ENCODE assay signal across 1 cellular context in genomic region chr17:77300016-77300686, GRCh38.
TF ChIP-seq lines count a peak whose summit lies in the region.

No MANE protein-coding gene starts in this region.

TF ChIP-seq in HepG2, 621 proteins besides CTCF, POLR2A, EP300 and RAD21 (continued from another document and continues in another):
- TF ChIP-seq MLXIP (CRISPR knock-in tag; IDR thresholded peaks at IDR 0.05; ENCODE audit: borderline replicate concordance) = no peak
- no peak for TF ChIP-seq BATF2 (CRISPR knock-in tag; IDR thresholded peaks at IDR 0.05)
- 0 out of 2 replicates have a peak, but pooled peaks have one; percentile 9 for TF ChIP-seq GABPB1 (CRISPR knock-in tag; IDR thresholded peaks at IDR 0.05)
- TF ChIP-seq CREB1 (IDR thresholded peaks at IDR 0.05) = no peak
- TF ChIP-seq CREB1 (CRISPR knock-in tag; IDR thresholded peaks at IDR 0.05) = peak; percentile 32; the same call in 1 of the 2 replicates
- 0 out of 2 replicates have a peak, but pooled peaks have one; percentile 50 for TF ChIP-seq ZXDC (CRISPR knock-in tag; IDR thresholded peaks at IDR 0.05)
- TF ChIP-seq GMEB2 (CRISPR knock-in tag; IDR thresholded peaks at IDR 0.05; ENCODE audit: low read depth) = no peak
- TF ChIP-seq ZNF513 (CRISPR knock-in tag; conservative IDR thresholded peaks at IDR 0.05) = no peak
- TF ChIP-seq ZBTB3 (CRISPR knock-in tag; IDR thresholded peaks at IDR 0.05; ENCODE audit: borderline replicate concordance, low read depth) = no peak
- TF ChIP-seq ZIK1 (CRISPR knock-in tag; IDR thresholded peaks at IDR 0.05; ENCODE audit: borderline replicate concordance, low read depth) = no peak
- no peak for TF ChIP-seq ZBTB8A (CRISPR knock-in tag; IDR thresholded peaks at IDR 0.05; ENCODE audit: borderline replicate concordance, low read depth)
- TF ChIP-seq SALL2 (CRISPR knock-in tag; IDR thresholded peaks at IDR 0.05) = no peak
- no peak for TF ChIP-seq MAZ (IDR thresholded peaks at IDR 0.05; ENCODE audit: borderline replicate concordance, low read depth, low read length)
- TF ChIP-seq MAZ (CRISPR knock-in tag; IDR thresholded peaks at IDR 0.05; ENCODE audit: low read depth) = 0 out of 2 replicates have a peak, but pooled peaks have one; percentile 23
- peak; percentile 76 for TF ChIP-seq GATAD2A (CRISPR knock-in tag; IDR thresholded peaks at IDR 0.05)
- no peak for TF ChIP-seq ZNF740 (CRISPR knock-in tag; IDR thresholded peaks at IDR 0.05)
- no peak for TF ChIP-seq ZNF138 (CRISPR knock-in tag; IDR thresholded peaks at IDR 0.05; ENCODE audit: low read depth)
- TF ChIP-seq TAF1 (CRISPR knock-in tag; IDR thresholded peaks at IDR 0.05) = no peak
- no peak for TF ChIP-seq ZNF777 (CRISPR knock-in tag; IDR thresholded peaks at IDR 0.05)
- no peak for TF ChIP-seq CHD2 (IDR thresholded peaks at IDR 0.05; ENCODE audit: low read depth, low read length)
- peak; percentile 47 for TF ChIP-seq FOSL2 (CRISPR knock-in tag; IDR thresholded peaks at IDR 0.05)
- TF ChIP-seq SPEN (CRISPR knock-in tag; IDR thresholded peaks at IDR 0.05; ENCODE audit: low read depth) = peak; percentile 36; the same call in 1 of the 2 replicates
- peak; percentile 96 for TF ChIP-seq ZNF205 (CRISPR knock-in tag; IDR thresholded peaks at IDR 0.05)
- TF ChIP-seq ZNF142 (CRISPR knock-in tag; IDR thresholded peaks at IDR 0.05) = no peak
- TF ChIP-seq CREBL2 (CRISPR knock-in tag; IDR thresholded peaks at IDR 0.05; ENCODE audit: borderline replicate concordance) = no peak
- TF ChIP-seq ZNF678 (CRISPR knock-in tag; IDR thresholded peaks at IDR 0.05) = no peak
- no peak for TF ChIP-seq ZNF564 (CRISPR knock-in tag; IDR thresholded peaks at IDR 0.05)
- TF ChIP-seq HMGA1 (CRISPR knock-in tag; conservative IDR thresholded peaks at IDR 0.05) = no peak
- TF ChIP-seq PTBP1 (IDR thresholded peaks at IDR 0.05; ENCODE audit: low read depth, low read length, poor library complexity, severe bottlenecking) = no peak
- no peak for TF ChIP-seq PRDM15 (CRISPR knock-in tag; IDR thresholded peaks at IDR 0.05)
- TF ChIP-seq ZNF749 (CRISPR knock-in tag; IDR thresholded peaks at IDR 0.05; ENCODE audit: borderline replicate concordance) = no peak
- no peak for TF ChIP-seq SCMH1 (CRISPR knock-in tag; IDR thresholded peaks at IDR 0.05; ENCODE audit: borderline replicate concordance)
- TF ChIP-seq SRY (CRISPR knock-in tag; IDR thresholded peaks at IDR 0.05) = 0 out of 2 replicates have a peak, but pooled peaks have one; percentile 29
- peak; percentile 92 for TF ChIP-seq SOX5 (CRISPR knock-in tag; IDR thresholded peaks at IDR 0.05; ENCODE audit: borderline replicate concordance)
- TF ChIP-seq SMAD1 (CRISPR knock-in tag; IDR thresholded peaks at IDR 0.05; ENCODE audit: borderline replicate concordance, low read depth) = no peak
- TF ChIP-seq ZNF354B (CRISPR knock-in tag; IDR thresholded peaks at IDR 0.05) = no peak
- TF ChIP-seq TRIM22 (IDR thresholded peaks at IDR 0.05) = no peak
- TF ChIP-seq TEF (CRISPR knock-in tag; IDR thresholded peaks at IDR 0.05) = no peak
